Comparison of ENCODE assay signal across 1 cellular context in genomic region chr6:106555767-106556166, GRCh38.
TF ChIP-seq lines count a peak whose summit lies in the region.

No MANE protein-coding gene starts in this region.

TF ChIP-seq in SK-N-SH treated with all-trans-retinoic acid at 6 μM for 48 hours, 23 proteins besides CTCF, POLR2A, EP300 and RAD21 (continued from another document):
- TF ChIP-seq CSRNP3 (CRISPR knock-in tag; IDR thresholded peaks at IDR 0.05) (no peak), TOX (CRISPR knock-in tag; IDR thresholded peaks at IDR 0.05; ENCODE audit: borderline replicate concordance) (no peak), ZC3H10 (CRISPR knock-in tag; IDR thresholded peaks at IDR 0.05) (no peak), ISL1 (CRISPR knock-in tag; IDR thresholded peaks at IDR 0.05) (no peak)
